ENCODE assay signal across 1 cellular context in the genomic region with DNA sequence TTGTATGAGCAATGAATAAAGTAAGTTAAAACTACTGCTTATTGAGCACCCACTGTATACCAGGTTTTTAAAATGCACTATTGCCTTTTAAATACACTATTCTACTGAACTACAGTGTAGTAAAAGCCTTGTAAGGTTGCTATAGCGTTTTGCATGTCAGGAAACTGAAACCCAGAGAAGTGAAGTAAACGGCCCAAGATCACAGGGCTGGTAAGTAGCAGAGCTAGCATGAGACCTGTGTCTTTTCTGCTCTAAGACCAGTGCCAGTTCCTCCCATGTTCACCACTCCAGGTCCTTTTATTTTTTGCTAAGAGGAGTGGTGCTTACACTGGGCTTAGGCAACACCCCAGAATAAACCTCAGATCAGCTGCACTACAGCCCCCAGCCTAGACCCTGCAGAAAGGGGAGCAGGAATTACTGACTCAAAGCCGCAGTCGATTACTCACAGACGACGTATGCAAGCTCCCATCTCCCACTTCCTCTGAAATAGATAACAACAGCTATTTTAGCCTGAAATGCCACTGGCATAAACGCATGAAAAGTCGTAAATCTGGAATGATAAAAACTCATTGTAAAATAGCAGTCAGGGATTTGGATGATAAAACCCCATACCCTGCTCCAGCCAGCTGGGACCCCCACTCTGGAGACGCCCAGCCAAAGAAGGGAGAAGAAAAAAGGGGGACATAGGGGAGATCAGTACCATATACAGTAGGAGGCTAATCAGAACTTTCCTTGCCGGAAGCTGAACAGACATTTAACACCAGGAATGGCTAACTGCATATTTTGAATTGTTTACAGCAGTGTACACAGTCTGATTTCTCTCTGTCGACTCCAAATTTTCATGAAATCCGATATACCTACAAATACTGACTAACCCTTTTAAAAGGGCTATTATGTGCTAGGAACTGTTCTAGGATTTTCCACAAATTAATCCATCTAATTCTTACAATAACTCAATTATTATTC.
TF ChIP-seq lines count a peak whose summit lies in the region.

No MANE protein-coding gene starts in this region.

TF ChIP-seq in H1, 55 proteins besides CTCF, POLR2A, EP300 and RAD21 (continued from another document):
- TF ChIP-seq POLR2AphosphoS5 (IDR thresholded peaks at IDR 0.05; ENCODE audit: low read depth, low read length), result no peak
- TF ChIP-seq CREB1 (IDR thresholded peaks at IDR 0.05), result no peak
- no peak for TF ChIP-seq SIN3A (conservative IDR thresholded peaks at IDR 0.05 in 1 of 2, IDR thresholded peaks at IDR 0.05 in 1 of 2; ENCODE audit: low read depth in 1 of 2, low read length in 2 of 2)
- TF ChIP-seq, protein P1, sequence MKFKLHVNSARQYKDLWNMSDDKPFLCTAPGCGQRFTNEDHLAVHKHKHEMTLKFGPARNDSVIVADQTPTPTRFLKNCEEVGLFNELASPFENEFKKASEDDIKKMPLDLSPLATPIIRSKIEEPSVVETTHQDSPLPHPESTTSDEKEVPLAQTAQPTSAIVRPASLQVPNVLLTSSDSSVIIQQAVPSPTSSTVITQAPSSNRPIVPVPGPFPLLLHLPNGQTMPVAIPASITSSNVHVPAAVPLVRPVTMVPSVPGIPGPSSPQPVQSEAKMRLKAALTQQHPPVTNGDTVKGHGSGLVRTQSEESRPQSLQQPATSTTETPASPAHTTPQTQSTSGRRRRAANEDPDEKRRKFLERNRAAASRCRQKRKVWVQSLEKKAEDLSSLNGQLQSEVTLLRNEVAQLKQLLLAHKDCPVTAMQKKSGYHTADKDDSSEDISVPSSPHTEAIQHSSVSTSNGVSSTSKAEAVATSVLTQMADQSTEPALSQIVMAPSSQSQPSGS (IDR thresholded peaks at IDR 0.05; ENCODE audit: low read length), result no peak
- no peak for TF ChIP-seq RBBP5 (IDR thresholded peaks at IDR 0.05; ENCODE audit: borderline replicate concordance, low read depth, low read length)
TF ChIP-seq in H1: peak in this region for 0.
